Comparison of ENCODE assay signal across 1 cellular context in the genomic region with DNA sequence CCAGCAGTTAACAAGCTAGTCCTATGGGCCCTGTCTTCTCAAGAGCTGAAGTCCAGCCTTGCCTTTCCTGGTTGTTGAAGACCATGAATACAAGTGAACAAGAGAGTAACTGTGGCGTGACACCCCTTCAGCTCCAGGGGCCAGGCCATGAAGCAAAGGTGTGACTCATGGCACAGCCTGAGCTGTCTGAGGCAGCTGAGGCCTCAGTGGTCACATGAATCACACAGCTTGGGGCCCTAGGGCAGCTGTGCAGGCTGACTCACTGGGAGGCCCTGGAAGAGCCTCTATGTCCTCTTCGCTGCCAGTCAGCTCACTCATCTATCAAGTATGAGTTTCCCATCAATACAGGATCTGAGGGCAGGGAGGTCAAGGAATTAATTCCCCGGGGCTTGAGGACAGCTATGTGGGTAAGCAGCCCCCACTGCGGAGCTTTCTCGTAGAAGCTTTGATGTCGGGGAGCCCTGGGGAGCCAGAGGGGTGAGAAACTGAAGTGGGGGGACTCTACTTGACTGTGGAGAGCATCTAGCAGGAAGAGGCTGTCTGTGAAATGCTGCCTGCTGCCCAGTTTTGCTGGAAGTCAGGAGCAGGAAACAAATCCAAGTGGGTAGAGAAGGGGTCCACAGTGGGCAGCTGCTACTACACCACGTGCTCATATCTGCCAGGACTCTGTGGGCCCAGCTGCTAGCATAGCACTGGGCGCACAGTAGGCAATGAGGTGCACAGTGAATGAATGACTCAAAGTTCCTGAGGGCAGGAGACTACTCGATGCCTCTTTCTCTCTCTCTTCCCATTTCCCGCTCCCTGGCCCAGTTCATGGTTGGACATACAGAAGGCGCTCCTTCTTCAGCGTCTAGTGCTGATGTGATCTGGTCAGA.
TF ChIP-seq lines count a peak whose summit lies in the region.

No MANE protein-coding gene starts in this region.

TF ChIP-seq in A549, 52 proteins besides CTCF, POLR2A, EP300 and RAD21 (continued from another document):
- TF ChIP-seq, protein P1, sequence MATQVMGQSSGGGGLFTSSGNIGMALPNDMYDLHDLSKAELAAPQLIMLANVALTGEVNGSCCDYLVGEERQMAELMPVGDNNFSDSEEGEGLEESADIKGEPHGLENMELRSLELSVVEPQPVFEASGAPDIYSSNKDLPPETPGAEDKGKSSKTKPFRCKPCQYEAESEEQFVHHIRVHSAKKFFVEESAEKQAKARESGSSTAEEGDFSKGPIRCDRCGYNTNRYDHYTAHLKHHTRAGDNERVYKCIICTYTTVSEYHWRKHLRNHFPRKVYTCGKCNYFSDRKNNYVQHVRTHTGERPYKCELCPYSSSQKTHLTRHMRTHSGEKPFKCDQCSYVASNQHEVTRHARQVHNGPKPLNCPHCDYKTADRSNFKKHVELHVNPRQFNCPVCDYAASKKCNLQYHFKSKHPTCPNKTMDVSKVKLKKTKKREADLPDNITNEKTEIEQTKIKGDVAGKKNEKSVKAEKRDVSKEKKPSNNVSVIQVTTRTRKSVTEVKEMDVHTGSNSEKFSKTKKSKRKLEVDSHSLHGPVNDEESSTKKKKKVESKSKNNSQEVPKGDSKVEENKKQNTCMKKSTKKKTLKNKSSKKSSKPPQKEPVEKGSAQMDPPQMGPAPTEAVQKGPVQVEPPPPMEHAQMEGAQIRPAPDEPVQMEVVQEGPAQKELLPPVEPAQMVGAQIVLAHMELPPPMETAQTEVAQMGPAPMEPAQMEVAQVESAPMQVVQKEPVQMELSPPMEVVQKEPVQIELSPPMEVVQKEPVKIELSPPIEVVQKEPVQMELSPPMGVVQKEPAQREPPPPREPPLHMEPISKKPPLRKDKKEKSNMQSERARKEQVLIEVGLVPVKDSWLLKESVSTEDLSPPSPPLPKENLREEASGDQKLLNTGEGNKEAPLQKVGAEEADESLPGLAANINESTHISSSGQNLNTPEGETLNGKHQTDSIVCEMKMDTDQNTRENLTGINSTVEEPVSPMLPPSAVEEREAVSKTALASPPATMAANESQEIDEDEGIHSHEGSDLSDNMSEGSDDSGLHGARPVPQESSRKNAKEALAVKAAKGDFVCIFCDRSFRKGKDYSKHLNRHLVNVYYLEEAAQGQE (IDR thresholded peaks at IDR 0.05): no peak
- TF ChIP-seq FOXS1 (CRISPR knock-in tag; IDR thresholded peaks at IDR 0.05) (peak; percentile 74; the same call in 1 of the 2 replicates), JUN (IDR thresholded peaks at IDR 0.05) (peak; percentile 95 to 96), CHD4 (IDR thresholded peaks at IDR 0.05; ENCODE audit: borderline replicate concordance) (no peak), NPAS2 (CRISPR knock-in tag; IDR thresholded peaks at IDR 0.05; ENCODE audit: borderline replicate concordance) (no peak), GATA3 (IDR thresholded peaks at IDR 0.05; ENCODE audit: borderline replicate concordance) (peak; percentile 95), NFE2L2 (conservative IDR thresholded peaks at IDR 0.05; ENCODE audit: low read length) (no peak), NR3C1 (IDR thresholded peaks at IDR 0.05) (no peak), HOXB13 (CRISPR knock-in tag; IDR thresholded peaks at IDR 0.05; ENCODE audit: low read depth) (peak; percentile 52; the same call in 1 of the 2 replicates), JUNB (IDR thresholded peaks at IDR 0.05) (peak; percentile 98), CBX2 (IDR thresholded peaks at IDR 0.05; ENCODE audit: borderline replicate concordance, low read depth) (no peak), FOSL2 (IDR thresholded peaks at IDR 0.05) (peak; percentile 99), FOSL2 (CRISPR knock-in tag; IDR thresholded peaks at IDR 0.05) (peak; percentile 100), MAFK (IDR thresholded peaks at IDR 0.05; ENCODE audit: partially characterized antibody) (peak; percentile 21)
- TF ChIP-seq, protein P2, sequence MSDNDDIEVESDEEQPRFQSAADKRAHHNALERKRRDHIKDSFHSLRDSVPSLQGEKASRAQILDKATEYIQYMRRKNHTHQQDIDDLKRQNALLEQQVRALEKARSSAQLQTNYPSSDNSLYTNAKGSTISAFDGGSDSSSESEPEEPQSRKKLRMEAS (IDR thresholded peaks at IDR 0.05): peak; percentile 98
- TF ChIP-seq, protein P3, sequence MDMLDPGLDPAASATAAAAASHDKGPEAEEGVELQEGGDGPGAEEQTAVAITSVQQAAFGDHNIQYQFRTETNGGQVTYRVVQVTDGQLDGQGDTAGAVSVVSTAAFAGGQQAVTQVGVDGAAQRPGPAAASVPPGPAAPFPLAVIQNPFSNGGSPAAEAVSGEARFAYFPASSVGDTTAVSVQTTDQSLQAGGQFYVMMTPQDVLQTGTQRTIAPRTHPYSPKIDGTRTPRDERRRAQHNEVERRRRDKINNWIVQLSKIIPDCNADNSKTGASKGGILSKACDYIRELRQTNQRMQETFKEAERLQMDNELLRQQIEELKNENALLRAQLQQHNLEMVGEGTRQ (IDR thresholded peaks at IDR 0.05): peak; percentile 71
- TF ChIP-seq, protein P4, sequence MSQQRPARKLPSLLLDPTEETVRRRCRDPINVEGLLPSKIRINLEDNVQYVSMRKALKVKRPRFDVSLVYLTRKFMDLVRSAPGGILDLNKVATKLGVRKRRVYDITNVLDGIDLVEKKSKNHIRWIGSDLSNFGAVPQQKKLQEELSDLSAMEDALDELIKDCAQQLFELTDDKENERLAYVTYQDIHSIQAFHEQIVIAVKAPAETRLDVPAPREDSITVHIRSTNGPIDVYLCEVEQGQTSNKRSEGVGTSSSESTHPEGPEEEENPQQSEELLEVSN (IDR thresholded peaks at IDR 0.05; ENCODE audit: borderline replicate concordance, low read depth): peak; percentile 86
- TF ChIP-seq, protein P5, sequence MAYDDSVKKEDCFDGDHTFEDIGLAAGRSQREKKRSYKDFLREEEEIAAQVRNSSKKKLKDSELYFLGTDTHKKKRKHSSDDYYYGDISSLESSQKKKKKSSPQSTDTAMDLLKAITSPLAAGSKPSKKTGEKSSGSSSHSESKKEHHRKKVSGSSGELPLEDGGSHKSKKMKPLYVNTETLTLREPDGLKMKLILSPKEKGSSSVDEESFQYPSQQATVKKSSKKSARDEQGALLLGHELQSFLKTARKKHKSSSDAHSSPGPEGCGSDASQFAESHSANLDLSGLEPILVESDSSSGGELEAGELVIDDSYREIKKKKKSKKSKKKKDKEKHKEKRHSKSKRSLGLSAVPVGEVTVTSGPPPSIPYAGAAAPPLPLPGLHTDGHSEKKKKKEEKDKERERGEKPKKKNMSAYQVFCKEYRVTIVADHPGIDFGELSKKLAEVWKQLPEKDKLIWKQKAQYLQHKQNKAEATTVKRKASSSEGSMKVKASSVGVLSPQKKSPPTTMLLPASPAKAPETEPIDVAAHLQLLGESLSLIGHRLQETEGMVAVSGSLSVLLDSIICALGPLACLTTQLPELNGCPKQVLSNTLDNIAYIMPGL (CRISPR knock-in tag; IDR thresholded peaks at IDR 0.05; ENCODE audit: borderline replicate concordance): no peak
- TF ChIP-seq, protein P6, sequence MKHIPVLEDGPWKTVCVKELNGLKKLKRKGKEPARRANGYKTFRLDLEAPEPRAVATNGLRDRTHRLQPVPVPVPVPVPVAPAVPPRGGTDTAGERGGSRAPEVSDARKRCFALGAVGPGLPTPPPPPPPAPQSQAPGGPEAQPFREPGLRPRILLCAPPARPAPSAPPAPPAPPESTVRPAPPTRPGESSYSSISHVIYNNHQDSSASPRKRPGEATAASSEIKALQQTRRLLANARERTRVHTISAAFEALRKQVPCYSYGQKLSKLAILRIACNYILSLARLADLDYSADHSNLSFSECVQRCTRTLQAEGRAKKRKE (CRISPR knock-in tag; IDR thresholded peaks at IDR 0.05; ENCODE audit: low read depth): peak; percentile 96; the same call in 1 of the 2 replicates
- TF ChIP-seq, protein P7, sequence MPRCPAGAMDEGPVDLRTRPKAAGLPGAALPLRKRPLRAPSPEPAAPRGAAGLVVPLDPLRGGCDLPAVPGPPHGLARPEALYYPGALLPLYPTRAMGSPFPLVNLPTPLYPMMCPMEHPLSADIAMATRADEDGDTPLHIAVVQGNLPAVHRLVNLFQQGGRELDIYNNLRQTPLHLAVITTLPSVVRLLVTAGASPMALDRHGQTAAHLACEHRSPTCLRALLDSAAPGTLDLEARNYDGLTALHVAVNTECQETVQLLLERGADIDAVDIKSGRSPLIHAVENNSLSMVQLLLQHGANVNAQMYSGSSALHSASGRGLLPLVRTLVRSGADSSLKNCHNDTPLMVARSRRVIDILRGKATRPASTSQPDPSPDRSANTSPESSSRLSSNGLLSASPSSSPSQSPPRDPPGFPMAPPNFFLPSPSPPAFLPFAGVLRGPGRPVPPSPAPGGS (IDR thresholded peaks at IDR 0.05): peak; percentile 85; the same call in 2 of the 3 replicates
